2 cellular contexts compared by ENCODE assay signal in the genomic region with DNA sequence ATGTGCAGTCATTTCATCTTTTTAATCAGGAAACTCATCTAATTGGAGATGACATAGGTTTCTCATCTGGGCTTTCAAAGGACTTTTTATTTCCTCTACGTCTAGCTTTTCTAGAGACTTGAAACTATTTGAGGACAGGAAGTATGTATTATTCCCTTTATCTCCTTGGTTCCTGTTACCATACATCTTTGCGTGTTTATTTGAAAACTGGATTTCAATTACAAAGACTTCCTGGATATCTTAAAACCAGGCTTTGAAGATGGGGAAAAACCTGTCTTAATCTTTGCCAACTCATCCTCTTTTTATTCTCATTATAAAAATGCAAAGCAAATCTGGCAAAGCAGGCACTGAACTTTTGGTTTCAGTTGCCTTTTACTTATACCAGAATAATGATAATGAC.
TF ChIP-seq lines count a peak whose summit lies in the region.

No MANE protein-coding gene starts in this region.

TF ChIP-seq in SK-N-SH, 30 proteins besides CTCF, POLR2A, EP300 and RAD21 (continued from another document):
- TF ChIP-seq, protein P1, sequence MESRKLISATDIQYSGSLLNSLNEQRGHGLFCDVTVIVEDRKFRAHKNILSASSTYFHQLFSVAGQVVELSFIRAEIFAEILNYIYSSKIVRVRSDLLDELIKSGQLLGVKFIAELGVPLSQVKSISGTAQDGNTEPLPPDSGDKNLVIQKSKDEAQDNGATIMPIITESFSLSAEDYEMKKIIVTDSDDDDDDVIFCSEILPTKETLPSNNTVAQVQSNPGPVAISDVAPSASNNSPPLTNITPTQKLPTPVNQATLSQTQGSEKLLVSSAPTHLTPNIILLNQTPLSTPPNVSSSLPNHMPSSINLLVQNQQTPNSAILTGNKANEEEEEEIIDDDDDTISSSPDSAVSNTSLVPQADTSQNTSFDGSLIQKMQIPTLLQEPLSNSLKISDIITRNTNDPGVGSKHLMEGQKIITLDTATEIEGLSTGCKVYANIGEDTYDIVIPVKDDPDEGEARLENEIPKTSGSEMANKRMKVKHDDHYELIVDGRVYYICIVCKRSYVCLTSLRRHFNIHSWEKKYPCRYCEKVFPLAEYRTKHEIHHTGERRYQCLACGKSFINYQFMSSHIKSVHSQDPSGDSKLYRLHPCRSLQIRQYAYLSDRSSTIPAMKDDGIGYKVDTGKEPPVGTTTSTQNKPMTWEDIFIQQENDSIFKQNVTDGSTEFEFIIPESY (IDR thresholded peaks at IDR 0.05; ENCODE audit: borderline replicate concordance, low read depth): no peak
- no peak for TF ChIP-seq NRF1 (IDR thresholded peaks at IDR 0.05; ENCODE audit: low read depth, low read length)
- no peak for TF ChIP-seq FOXM1 (IDR thresholded peaks at IDR 0.05; ENCODE audit: low read depth)
- TF ChIP-seq GATA2 (CRISPR knock-in tag; IDR thresholded peaks at IDR 0.05): no peak
- TF ChIP-seq RXRA (IDR thresholded peaks at IDR 0.05; ENCODE audit: borderline replicate concordance, low read depth): no peak
- TF ChIP-seq, protein P2, sequence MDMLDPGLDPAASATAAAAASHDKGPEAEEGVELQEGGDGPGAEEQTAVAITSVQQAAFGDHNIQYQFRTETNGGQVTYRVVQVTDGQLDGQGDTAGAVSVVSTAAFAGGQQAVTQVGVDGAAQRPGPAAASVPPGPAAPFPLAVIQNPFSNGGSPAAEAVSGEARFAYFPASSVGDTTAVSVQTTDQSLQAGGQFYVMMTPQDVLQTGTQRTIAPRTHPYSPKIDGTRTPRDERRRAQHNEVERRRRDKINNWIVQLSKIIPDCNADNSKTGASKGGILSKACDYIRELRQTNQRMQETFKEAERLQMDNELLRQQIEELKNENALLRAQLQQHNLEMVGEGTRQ (IDR thresholded peaks at IDR 0.05; ENCODE audit: borderline replicate concordance, low read depth, low read length): no peak
- TF ChIP-seq JUND (IDR thresholded peaks at IDR 0.05): no peak
- TF ChIP-seq EZH2phosphoT487 (IDR thresholded peaks at IDR 0.05; ENCODE audit: borderline replicate concordance, low read depth): no peak
- TF ChIP-seq MXI1 (IDR thresholded peaks at IDR 0.05; ENCODE audit: low read depth, low read length): no peak
- no peak for TF ChIP-seq SIN3A (IDR thresholded peaks at IDR 0.05; ENCODE audit: borderline replicate concordance, low read depth, low read length)
- no peak for TF ChIP-seq MEF2A (IDR thresholded peaks at IDR 0.05; ENCODE audit: borderline replicate concordance, low read depth)
- TF ChIP-seq FOSL2 (IDR thresholded peaks at IDR 0.05; ENCODE audit: borderline replicate concordance, low read depth): no peak
- no peak for TF ChIP-seq TEAD4 (IDR thresholded peaks at IDR 0.05; ENCODE audit: borderline replicate concordance, insufficient read depth)
- TF ChIP-seq SMC3 (IDR thresholded peaks at IDR 0.05; ENCODE audit: low read depth, low read length): no peak
- no peak for TF ChIP-seq FOXJ3 (CRISPR knock-in tag; IDR thresholded peaks at IDR 0.05)
- TF ChIP-seq, protein P3, sequence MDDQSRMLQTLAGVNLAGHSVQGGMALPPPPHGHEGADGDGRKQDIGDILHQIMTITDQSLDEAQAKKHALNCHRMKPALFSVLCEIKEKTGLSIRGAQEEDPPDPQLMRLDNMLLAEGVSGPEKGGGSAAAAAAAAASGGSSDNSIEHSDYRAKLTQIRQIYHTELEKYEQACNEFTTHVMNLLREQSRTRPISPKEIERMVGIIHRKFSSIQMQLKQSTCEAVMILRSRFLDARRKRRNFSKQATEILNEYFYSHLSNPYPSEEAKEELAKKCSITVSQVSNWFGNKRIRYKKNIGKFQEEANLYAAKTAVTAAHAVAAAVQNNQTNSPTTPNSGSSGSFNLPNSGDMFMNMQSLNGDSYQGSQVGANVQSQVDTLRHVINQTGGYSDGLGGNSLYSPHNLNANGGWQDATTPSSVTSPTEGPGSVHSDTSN (IDR thresholded peaks at IDR 0.05): no peak

TF ChIP-seq in SK-N-SH treated with all-trans-retinoic acid at 6 μM for 48 hours, 23 proteins besides CTCF, POLR2A, EP300 and RAD21:
- TF ChIP-seq, protein P4, sequence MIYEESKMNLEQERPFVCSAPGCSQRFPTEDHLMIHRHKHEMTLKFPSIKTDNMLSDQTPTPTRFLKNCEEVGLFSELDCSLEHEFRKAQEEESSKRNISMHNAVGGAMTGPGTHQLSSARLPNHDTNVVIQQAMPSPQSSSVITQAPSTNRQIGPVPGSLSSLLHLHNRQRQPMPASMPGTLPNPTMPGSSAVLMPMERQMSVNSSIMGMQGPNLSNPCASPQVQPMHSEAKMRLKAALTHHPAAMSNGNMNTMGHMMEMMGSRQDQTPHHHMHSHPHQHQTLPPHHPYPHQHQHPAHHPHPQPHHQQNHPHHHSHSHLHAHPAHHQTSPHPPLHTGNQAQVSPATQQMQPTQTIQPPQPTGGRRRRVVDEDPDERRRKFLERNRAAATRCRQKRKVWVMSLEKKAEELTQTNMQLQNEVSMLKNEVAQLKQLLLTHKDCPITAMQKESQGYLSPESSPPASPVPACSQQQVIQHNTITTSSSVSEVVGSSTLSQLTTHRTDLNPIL (CRISPR knock-in tag; IDR thresholded peaks at IDR 0.05; ENCODE audit: low read depth): no peak
- TF ChIP-seq GLIS3 (CRISPR knock-in tag; IDR thresholded peaks at IDR 0.05): no peak
- TF ChIP-seq ZNF70 (CRISPR knock-in tag; IDR thresholded peaks at IDR 0.05): no peak
- TF ChIP-seq RARB (CRISPR knock-in tag; IDR thresholded peaks at IDR 0.05): no peak
- no peak for TF ChIP-seq ARNTL (CRISPR knock-in tag; IDR thresholded peaks at IDR 0.05; ENCODE audit: borderline replicate concordance, low read depth)
- no peak for TF ChIP-seq ZNF8 (CRISPR knock-in tag; IDR thresholded peaks at IDR 0.05)
- TF ChIP-seq, protein P5, sequence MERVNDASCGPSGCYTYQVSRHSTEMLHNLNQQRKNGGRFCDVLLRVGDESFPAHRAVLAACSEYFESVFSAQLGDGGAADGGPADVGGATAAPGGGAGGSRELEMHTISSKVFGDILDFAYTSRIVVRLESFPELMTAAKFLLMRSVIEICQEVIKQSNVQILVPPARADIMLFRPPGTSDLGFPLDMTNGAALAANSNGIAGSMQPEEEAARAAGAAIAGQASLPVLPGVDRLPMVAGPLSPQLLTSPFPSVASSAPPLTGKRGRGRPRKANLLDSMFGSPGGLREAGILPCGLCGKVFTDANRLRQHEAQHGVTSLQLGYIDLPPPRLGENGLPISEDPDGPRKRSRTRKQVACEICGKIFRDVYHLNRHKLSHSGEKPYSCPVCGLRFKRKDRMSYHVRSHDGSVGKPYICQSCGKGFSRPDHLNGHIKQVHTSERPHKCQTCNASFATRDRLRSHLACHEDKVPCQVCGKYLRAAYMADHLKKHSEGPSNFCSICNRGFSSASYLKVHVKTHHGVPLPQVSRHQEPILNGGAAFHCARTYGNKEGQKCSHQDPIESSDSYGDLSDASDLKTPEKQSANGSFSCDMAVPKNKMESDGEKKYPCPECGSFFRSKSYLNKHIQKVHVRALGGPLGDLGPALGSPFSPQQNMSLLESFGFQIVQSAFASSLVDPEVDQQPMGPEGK (CRISPR knock-in tag; IDR thresholded peaks at IDR 0.05; ENCODE audit: borderline replicate concordance): no peak
- no peak for TF ChIP-seq ESRRG (CRISPR knock-in tag; IDR thresholded peaks at IDR 0.05)
- TF ChIP-seq OSR1 (CRISPR knock-in tag; IDR thresholded peaks at IDR 0.05): no peak
- no peak for TF ChIP-seq BACH2 (CRISPR knock-in tag; IDR thresholded peaks at IDR 0.05; ENCODE audit: borderline replicate concordance)
- no peak for TF ChIP-seq ZFP3 (CRISPR knock-in tag; IDR thresholded peaks at IDR 0.05)
- no peak for TF ChIP-seq ZNF565 (CRISPR knock-in tag; conservative IDR thresholded peaks at IDR 0.05; ENCODE audit: low read depth)
- TF ChIP-seq, protein P6, sequence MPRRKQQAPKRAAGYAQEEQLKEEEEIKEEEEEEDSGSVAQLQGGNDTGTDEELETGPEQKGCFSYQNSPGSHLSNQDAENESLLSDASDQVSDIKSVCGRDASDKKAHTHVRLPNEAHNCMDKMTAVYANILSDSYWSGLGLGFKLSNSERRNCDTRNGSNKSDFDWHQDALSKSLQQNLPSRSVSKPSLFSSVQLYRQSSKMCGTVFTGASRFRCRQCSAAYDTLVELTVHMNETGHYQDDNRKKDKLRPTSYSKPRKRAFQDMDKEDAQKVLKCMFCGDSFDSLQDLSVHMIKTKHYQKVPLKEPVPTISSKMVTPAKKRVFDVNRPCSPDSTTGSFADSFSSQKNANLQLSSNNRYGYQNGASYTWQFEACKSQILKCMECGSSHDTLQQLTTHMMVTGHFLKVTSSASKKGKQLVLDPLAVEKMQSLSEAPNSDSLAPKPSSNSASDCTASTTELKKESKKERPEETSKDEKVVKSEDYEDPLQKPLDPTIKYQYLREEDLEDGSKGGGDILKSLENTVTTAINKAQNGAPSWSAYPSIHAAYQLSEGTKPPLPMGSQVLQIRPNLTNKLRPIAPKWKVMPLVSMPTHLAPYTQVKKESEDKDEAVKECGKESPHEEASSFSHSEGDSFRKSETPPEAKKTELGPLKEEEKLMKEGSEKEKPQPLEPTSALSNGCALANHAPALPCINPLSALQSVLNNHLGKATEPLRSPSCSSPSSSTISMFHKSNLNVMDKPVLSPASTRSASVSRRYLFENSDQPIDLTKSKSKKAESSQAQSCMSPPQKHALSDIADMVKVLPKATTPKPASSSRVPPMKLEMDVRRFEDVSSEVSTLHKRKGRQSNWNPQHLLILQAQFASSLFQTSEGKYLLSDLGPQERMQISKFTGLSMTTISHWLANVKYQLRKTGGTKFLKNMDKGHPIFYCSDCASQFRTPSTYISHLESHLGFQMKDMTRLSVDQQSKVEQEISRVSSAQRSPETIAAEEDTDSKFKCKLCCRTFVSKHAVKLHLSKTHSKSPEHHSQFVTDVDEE (CRISPR knock-in tag; IDR thresholded peaks at IDR 0.05): no peak
- TF ChIP-seq ISL1 (CRISPR knock-in tag; IDR thresholded peaks at IDR 0.05): no peak
- TF ChIP-seq, protein P7, sequence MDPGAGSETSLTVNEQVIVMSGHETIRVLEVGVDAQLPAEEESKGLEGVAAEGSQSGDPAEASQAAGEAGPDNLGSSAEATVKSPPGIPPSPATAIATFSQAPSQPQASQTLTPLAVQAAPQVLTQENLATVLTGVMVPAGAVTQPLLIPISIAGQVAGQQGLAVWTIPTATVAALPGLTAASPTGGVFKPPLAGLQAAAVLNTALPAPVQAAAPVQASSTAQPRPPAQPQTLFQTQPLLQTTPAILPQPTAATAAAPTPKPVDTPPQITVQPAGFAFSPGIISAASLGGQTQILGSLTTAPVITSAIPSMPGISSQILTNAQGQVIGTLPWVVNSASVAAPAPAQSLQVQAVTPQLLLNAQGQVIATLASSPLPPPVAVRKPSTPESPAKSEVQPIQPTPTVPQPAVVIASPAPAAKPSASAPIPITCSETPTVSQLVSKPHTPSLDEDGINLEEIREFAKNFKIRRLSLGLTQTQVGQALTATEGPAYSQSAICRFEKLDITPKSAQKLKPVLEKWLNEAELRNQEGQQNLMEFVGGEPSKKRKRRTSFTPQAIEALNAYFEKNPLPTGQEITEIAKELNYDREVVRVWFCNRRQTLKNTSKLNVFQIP (CRISPR knock-in tag; IDR thresholded peaks at IDR 0.05; ENCODE audit: borderline replicate concordance, low read depth): no peak
